8 cellular contexts compared by ENCODE assay signal in the genomic region with DNA sequence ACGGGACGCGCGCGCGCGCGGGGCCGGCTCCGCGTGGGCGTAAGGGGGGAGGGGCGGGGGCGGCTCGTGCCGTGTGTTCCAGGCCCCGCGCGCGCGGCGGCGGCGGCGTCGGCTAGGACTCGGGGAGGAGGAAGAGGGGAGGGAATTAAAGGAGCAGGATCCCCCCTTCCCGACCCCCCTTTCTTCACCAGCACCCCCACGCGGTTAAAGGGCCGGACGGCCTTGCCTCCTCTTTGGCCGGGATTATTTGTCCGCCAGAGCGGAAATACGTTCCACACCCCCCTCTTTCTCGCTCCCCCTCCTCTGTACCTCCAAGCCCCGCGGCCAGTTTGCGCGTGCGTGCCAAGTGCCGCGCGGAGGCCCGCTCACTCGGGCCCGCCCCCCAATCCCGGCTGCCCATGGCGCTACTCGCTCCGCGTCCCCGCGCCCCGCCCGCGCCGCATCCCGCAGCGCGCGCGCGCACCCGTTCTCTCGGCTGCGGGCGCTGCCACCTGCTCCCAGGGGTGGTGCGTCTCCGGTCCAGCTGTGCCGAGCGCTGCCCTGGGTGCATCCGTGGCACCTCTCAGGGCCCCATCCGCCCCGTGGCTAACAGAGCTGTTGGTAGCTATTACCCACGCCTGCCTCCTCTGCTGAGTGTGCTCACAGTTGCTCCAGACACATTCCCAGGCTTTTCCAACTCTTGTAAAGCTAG. TPM values are rescaled to one million over a fixed set of nuclear protein-coding genes. Genes with fewer than 3 reads are reported as not detected.
DNase-seq lines count a peak whose midpoint lies in the region; ATAC-seq and TF ChIP-seq lines count a peak whose summit lies in the region.

A gene with protein sequence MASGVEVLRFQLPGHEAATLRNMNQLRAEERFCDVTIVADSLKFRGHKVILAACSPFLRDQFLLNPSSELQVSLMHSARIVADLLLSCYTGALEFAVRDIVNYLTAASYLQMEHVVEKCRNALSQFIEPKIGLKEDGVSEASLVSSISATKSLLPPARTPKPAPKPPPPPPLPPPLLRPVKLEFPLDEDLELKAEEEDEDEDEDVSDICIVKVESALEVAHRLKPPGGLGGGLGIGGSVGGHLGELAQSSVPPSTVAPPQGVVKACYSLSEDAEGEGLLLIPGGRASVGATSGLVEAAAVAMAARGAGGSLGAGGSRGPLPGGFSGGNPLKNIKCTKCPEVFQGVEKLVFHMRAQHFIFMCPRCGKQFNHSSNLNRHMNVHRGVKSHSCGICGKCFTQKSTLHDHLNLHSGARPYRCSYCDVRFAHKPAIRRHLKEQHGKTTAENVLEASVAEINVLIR (minus strand): TSS at position 134 of the 691 bp plus-strand sequence. CDS start 781 bp downstream, outside the sequence.

- POLR2A ChIA-PET in naive thymus-derived CD4-positive, alpha-beta T cell (lab: Charles Lee) = interaction anchor here (0.6 to 1.7 kb wide), 11 partner anchors 12 to 1069 kb away, joined by 3 to 7 read pairs (median 4); a partner anchor contains a TSS

- H3K27ac ChIP-seq in naive thymus-derived CD4-positive, alpha-beta T cell (ENCODE audit: low read depth, low read length) = peak within 1 kb of the TSS; percentile 83

- H3K27ac Mint-ChIP-seq in activated T-helper 2 cell treated with anti-CD3 and anti-CD28 coated beads, Interferon-gamma antibody, Interleukin-2, Interleukin-4, amounts not matched to agents 10 μg/mL and 5 μg/mL and 100 μg/mL, durations not matched to agents 14 hours and 24 hours and 36 hours = peak within 1 kb of the TSS; percentile 85
- H3K27ac Mint-ChIP-seq in naive thymus-derived CD4-positive, alpha-beta T cell = peak within 1 kb of the TSS; percentile 75 to 94 (median 86)

- H3K36me3 Mint-ChIP-seq in activated T-helper 2 cell treated with anti-CD3 and anti-CD28 coated beads, Interferon-gamma antibody, Interleukin-2, Interleukin-4, amounts not matched to agents 10 μg/mL and 5 μg/mL and 100 μg/mL, durations not matched to agents 14 hours and 24 hours and 36 hours (ENCODE audit: low read depth) = peaks cover 15% of the 10 kb centered on the region
- H3K36me3 Mint-ChIP-seq in naive thymus-derived CD4-positive, alpha-beta T cell = peaks cover 0 to 7% (median 0%) of the 10 kb centered on the region in 5 donors

- no peaks in the 10 kb centered on the region for H3K9me3 Mint-ChIP-seq in activated T-helper 2 cell treated with anti-CD3 and anti-CD28 coated beads, Interferon-gamma antibody, Interleukin-2, Interleukin-4, amounts not matched to agents 10 μg/mL and 5 μg/mL and 100 μg/mL, durations not matched to agents 14 hours and 24 hours and 36 hours
- peaks cover 0 to 3% (median 0%) of the 10 kb centered on the region in 11 donors for H3K9me3 Mint-ChIP-seq in naive thymus-derived CD4-positive, alpha-beta T cell

- peaks cover 0 to 6% (median 0%) of the 10 kb centered on the region in 3 experiments for H3K36me3 ChIP-seq in naive thymus-derived CD4-positive, alpha-beta T cell (ENCODE audit: control insufficient read depth in 2 of 3, insufficient read depth in 3 of 3, low read length in 3 of 3)

- H3K27me3 ChIP-seq in naive thymus-derived CD4-positive, alpha-beta T cell (ENCODE audit: control insufficient read depth in 2 of 2, insufficient read depth in 2 of 2, low read length in 2 of 2) = no peaks in the 10 kb centered on the region

- peak within 1 kb of the TSS; percentile 75 for H3K4me3 Mint-ChIP-seq in activated T-helper 2 cell treated with anti-CD3 and anti-CD28 coated beads, Interferon-gamma antibody, Interleukin-2, Interleukin-4, amounts not matched to agents 10 μg/mL and 5 μg/mL and 100 μg/mL, durations not matched to agents 14 hours and 24 hours and 36 hours (ENCODE audit: low read depth)
- H3K4me3 Mint-ChIP-seq in naive thymus-derived CD4-positive, alpha-beta T cell = peak within 1 kb of the TSS; percentile 81 to 96 (median 88)

- peak; percentile 76 for ATAC-seq in naive thymus-derived CD4-positive, alpha-beta T cell

- CTCF ChIA-PET in naive thymus-derived CD4-positive, alpha-beta T cell (lab: Charles Lee) = interaction anchor here (0.6 kb wide), 2 partner anchors 40 to 353 kb away, joined by 3 read pairs; no protein-coding TSS in a partner anchor

- H3K4me3 ChIP-seq in fibroblast of mammary gland (ENCODE audit: control insufficient read depth, low read depth, low read length) = peak within 1 kb of the TSS; percentile 60
- H3K4me3 ChIP-seq in naive thymus-derived CD4-positive, alpha-beta T cell (ENCODE audit: low read length) = peak within 1 kb of the TSS; percentile 80

- H3K9me3 ChIP-seq in naive thymus-derived CD4-positive, alpha-beta T cell (ENCODE audit: control insufficient read depth in 2 of 3, low read length in 3 of 3) = no peaks in the 10 kb centered on the region

- TF ChIP-seq CTCF in GM20000 (IDR thresholded peaks at IDR 0.05; ENCODE audit: extremely low read depth, missing control alignments) (no peak), fibroblast of mammary gland (conservative IDR thresholded peaks at IDR 0.05; ENCODE audit: control insufficient read depth, insufficient read depth, low read depth, low read length) (no peak)

- H3K27me3 Mint-ChIP-seq in activated T-helper 2 cell treated with anti-CD3 and anti-CD28 coated beads, Interferon-gamma antibody, Interleukin-2, Interleukin-4, amounts not matched to agents 10 μg/mL and 5 μg/mL and 100 μg/mL, durations not matched to agents 14 hours and 24 hours and 36 hours (ENCODE audit: low read depth) = no peaks in the 10 kb centered on the region
- H3K27me3 Mint-ChIP-seq in naive thymus-derived CD4-positive, alpha-beta T cell = peaks cover 0 to 11% (median 0%) of the 10 kb centered on the region in 5 donors

- DNase-seq in C1 segment of cervical spinal cord (lab: John Stamatoyannopoulos, UW) (peak; percentile 47 to 97 (median 92)), GM20000 (ENCODE audit: low spot score) (peak; percentile 98), LoVo (ENCODE audit: low spot score) (peak; percentile 92), RPMI7951 (ENCODE audit: low read depth) (peak; percentile 94), fibroblast of mammary gland (ENCODE audit: low read depth) (peak; percentile 92)
- DNase-seq in activated T-helper 2 cell treated with anti-CD3 and anti-CD28 coated beads, Interferon-gamma antibody, Interleukin-2, Interleukin-4, amounts not matched to agents 10 μg/mL and 5 μg/mL and 100 μg/mL, durations not matched to agents 14 hours and 24 hours and 36 hours (ENCODE audit: low spot score) = peak; percentile 85
- DNase-seq in naive thymus-derived CD4-positive, alpha-beta T cell = peak; percentile 76 to 90 (median 84)
- DNase-seq in stimulated activated CD8-positive, alpha-beta memory T cell treated with anti-CD3 and anti-CD28 coated beads, Interleukin-7, amount 100 ng/mL, for 48 hours (ENCODE audit: extremely low read depth in 1 of 2, low read depth in 1 of 2) = peak; percentile 73 to 78

- peaks cover 21% of the 10 kb centered on the region for H3K4me1 Mint-ChIP-seq in activated T-helper 2 cell treated with anti-CD3 and anti-CD28 coated beads, Interferon-gamma antibody, Interleukin-2, Interleukin-4, amounts not matched to agents 10 μg/mL and 5 μg/mL and 100 μg/mL, durations not matched to agents 14 hours and 24 hours and 36 hours (ENCODE audit: low read depth)
- H3K4me1 Mint-ChIP-seq in naive thymus-derived CD4-positive, alpha-beta T cell = peaks cover 18 to 34% (median 32%) of the 10 kb centered on the region in 7 donors

- intact Hi-C loops in activated T-helper 2 cell treated with anti-CD3 and anti-CD28 coated beads, Interferon-gamma antibody, Interleukin-2, Interleukin-4, amounts not matched to agents 10 μg/mL and 5 μg/mL and 100 μg/mL, durations not matched to agents 14 hours and 24 hours and 36 hours (cut with micrococcal nuclease) = no loop called here
- intact Hi-C loops in naive thymus-derived CD4-positive, alpha-beta T cell (cut with micrococcal nuclease) = loop anchor here in 1 of 2 donors (1.0 kb wide), 2 partner anchors 57 to 68 kb away; a partner anchor contains a TSS

- peaks cover 12 to 16% of the 10 kb centered on the region in 2 donors for H3K4me1 ChIP-seq in naive thymus-derived CD4-positive, alpha-beta T cell (ENCODE audit: control insufficient read depth in 2 of 2, insufficient read depth in 2 of 2, low read length in 2 of 2)

RNA-seq across cellular contexts. Expression of the gene that starts here (rescaled TPM):
- 1.2 and 1.4 TPM in 2 replicates for total RNA-seq in RPMI7951 (2014; rRNA removed; shearing (Covaris generic))
- total RNA-seq in activated T-helper 2 cell treated with anti-CD3 and anti-CD28 coated beads, Interferon-gamma antibody, Interleukin-2, Interleukin-4, amounts not matched to agents 10 μg/mL and 5 μg/mL and 100 μg/mL, durations not matched to agents 14 hours and 24 hours and 36 hours = 4.8 and 4.9 TPM in 2 replicates
- total RNA-seq in naive thymus-derived CD4-positive, alpha-beta T cell = 1 to 10 TPM in 4 of 5 experiments, under 1 TPM in 1; 0.77 to 4.5 (median 2.5) TPM
- polyA plus RNA-seq in naive thymus-derived CD4-positive, alpha-beta T cell = under 1 TPM in 1 of 2 donors, not detected in 1; 0.09 TPM

Comparison
In these comparisons a context has a peak if more than half of its experiments do, and no peak if none do; other contexts are left out.
1. Peak in every context shown above with its lines: DNase-seq, ATAC-seq, H3K4me3 ChIP-seq and H3K27ac ChIP-seq.